In the genomic region with DNA sequence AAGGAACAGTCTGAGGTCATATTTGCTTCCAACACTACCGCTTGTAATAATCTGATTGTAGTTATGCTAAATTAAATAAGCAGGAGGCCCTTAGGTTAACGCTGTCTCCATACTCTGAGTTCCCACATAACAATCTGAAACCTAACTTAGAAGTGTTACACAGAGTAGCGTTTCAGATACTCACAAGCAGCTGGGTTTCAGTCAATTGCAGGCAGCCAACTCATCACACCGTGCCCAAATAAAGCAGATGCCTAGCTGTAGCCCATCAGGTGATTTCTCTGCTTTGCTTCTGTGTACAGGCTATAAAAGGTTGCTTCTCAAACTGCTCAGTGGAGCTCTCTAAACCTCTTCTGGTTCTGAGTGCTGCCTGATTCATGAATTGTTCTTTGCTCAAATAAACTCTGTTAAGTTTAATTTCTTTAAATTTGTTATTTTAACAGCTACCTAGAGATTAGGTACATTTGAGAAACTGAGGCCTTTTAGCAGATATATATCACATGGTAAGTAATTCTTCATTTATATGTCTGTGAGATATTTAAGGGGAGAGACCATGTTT, we compare ENCODE assay signal across 30 cellular contexts.
"Had no signal": no experiment of that assay in that cellular context is flagged by ENCODE, and none has a peak within 500 bp of the region (broad histone marks: within the 10 kb centered on the region; RNA-seq: fewer than 3 reads in every experiment).

No MANE protein-coding gene starts in this region.

- H3K4me3 ChIP-seq: MG63, PC-9, SJCRH30 had no signal

- H3K27ac ChIP-seq: PC-9, RWPE1, SJCRH30 had no signal

- H3K9ac ChIP-seq: SK-N-SH had no signal

- H3K4me1 ChIP-seq: SJCRH30 had no signal

- H3K4me2 ChIP-seq: PC-9, SK-N-SH had no signal

- DNase-seq: Kasumi-1, MG63, NCI-H1048, NCI-H1092 treated with DMSO at 0.1 percent for 48 hours, NCI-H1105 treated with DMSO at 0.1 percent for 48 hours, NCI-H1417, NCI-H1436, NCI-H146, NCI-H1694, NCI-H187, NCI-H1930, NCI-H2029 treated with DMSO at 0.1 percent for 48 hours, NCI-H2081 treated with DMSO at 0.1 percent for 48 hours, NCI-H2107, NCI-H2171, NCI-H226, NCI-H446 treated with DMSO at 0.1 percent for 48 hours, NCI-H510A, NCI-H524 treated with DMSO at 0.1 percent for 48 hours, NCI-H526 treated with DMSO at 0.1 percent for 48 hours, NCI-H748 treated with DMSO at 0.1 percent for 48 hours, NCI-H82, PC-9, SHP77, SIG-M5, SJCRH30, SK-N-SH, SW 1271, T-helper 1 cell had no signal

- H3K27me3 ChIP-seq: MG63, SJCRH30 had no signal

- H2AFZ ChIP-seq: PC-9 had no signal

- H3K9me3 ChIP-seq: MG63, SJCRH30, SK-N-SH had no signal

- H3K36me3 ChIP-seq: MG63, SJCRH30 had no signal
